Comparison of ENCODE assay signal across 12 cellular contexts in the genomic region with DNA sequence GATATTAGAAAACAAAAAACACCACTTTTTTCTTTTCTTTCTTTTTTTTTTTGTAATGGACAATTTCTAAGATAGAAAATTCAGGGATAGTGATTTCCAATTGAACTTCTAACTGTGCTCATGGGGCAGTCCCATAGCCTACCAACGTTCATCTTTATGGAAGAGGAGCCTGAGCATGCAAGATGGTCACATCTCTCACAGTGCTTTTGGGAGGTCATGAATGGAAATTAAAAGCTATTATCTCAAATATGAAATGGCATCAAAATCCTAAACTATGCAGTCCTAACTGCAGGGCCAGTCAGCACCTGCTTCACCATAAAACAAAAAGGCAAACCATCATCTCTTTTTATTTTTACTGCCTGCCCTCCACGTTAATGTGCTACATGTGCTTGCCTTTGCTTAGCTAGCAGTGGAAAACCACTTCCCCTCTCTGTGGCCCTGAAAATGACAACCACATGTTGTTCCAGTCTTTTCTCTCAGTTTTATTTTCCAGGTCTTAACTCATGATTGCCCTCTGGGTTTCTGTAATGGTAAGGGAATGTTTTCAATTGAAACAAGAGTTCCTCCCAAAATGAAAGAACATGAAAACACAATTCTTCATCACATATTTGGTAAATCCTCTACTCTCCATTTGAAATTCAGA. TPM values are rescaled to one million over a fixed set of nuclear protein-coding genes. Genes with fewer than 3 reads are reported as not detected.
DNase-seq lines count a peak whose midpoint lies in the region; ATAC-seq and TF ChIP-seq lines count a peak whose summit lies in the region.
"Had no signal": no experiment of that assay in that cellular context is flagged by ENCODE, and none has a peak within 500 bp of the region (broad histone marks: within the 10 kb centered on the region; RNA-seq: fewer than 3 reads in every experiment).

No MANE protein-coding gene starts in this region.

- ATAC-seq in GM21423 (IDR thresholded peaks at IDR 0.05; ENCODE audit: unreplicated experiment) (peak; percentile 88), GM21526 (IDR thresholded peaks at IDR 0.05; ENCODE audit: low FRiP score, unreplicated experiment) (no peak), HG03520 (IDR thresholded peaks at IDR 0.05; ENCODE audit: unreplicated experiment) (no peak)

- no peaks in the 10 kb centered on the region for H3K36me3 ChIP-seq in esophagus muscularis mucosa
- H3K36me3 ChIP-seq: suprapubic skin had no signal

- H3K4me1 ChIP-seq in esophagus muscularis mucosa, result no peaks in the 10 kb centered on the region

- no peaks in the 10 kb centered on the region for H3K9me3 ChIP-seq in esophagus muscularis mucosa
- H3K9me3 ChIP-seq: suprapubic skin had no signal

- intact Hi-C loops in esophagus muscularis mucosa (cut with DNase I), result no loop called here

- no peak for TF ChIP-seq CTCF in esophagus muscularis mucosa (IDR thresholded peaks at IDR 0.05)

- no peak overlapping the region for H3K27ac ChIP-seq in esophagus muscularis mucosa (replicated peaks in 1 of 4)
- H3K27ac ChIP-seq: suprapubic skin had no signal

- H3K27me3 ChIP-seq in esophagus muscularis mucosa, result no peaks in the 10 kb centered on the region
- H3K27me3 ChIP-seq: suprapubic skin had no signal

- peak; percentile 15 for DNase-seq in Ammon's horn (ENCODE audit: low spot score)
- peak; percentile 15 for DNase-seq in M059J (ENCODE audit: low read depth)
- peak; percentile 50 for DNase-seq in esophagus muscularis mucosa (ENCODE audit: extremely low spot score)
- DNase-seq in stimulated activated CD4-positive, alpha-beta T cell treated with anti-CD3 and anti-CD28 coated beads, Interleukin-4, amount 100 ng/mL, for 4 hours, result no peak
- no peak for DNase-seq in stimulated activated CD8-positive, alpha-beta memory T cell treated with anti-CD3 and anti-CD28 coated beads, Interleukin-4, amount 100 ng/mL, for 48 hours
- DNase-seq: effector memory CD4-positive, alpha-beta T cell had no signal

- 66% methylated on average over 2 of the region's 2 CpGs for WGBS in esophagus muscularis mucosa

- no peak for TF ChIP-seq EP300 in esophagus muscularis mucosa (IDR thresholded peaks at IDR 0.05)

- H3K4me3 ChIP-seq in esophagus muscularis mucosa, result no peak overlapping the region
- H3K4me3 ChIP-seq: suprapubic skin had no signal

- no peak for TF ChIP-seq POLR2A in esophagus muscularis mucosa (IDR thresholded peaks at IDR 0.05; ENCODE audit: low read depth)

RNA-seq across cellular contexts. Expression of gene IFNB1, which starts 16.7 kb away (rescaled TPM):
- 0.52 TPM in 1 of 2 replicates, not detected in the other for total RNA-seq in M059J (2014; rRNA removed; shearing (Covaris generic))
- not detected for total RNA-seq in esophagus muscularis mucosa
- total RNA-seq: neural crest cell; suprapubic skin; T-helper 1 cell treated with Interleukin-12 subunit alpha and Interleukin-12 subunit beta and Interleukin-4 antibody, amounts not matched to agents 30 ng/mL and 1 ng/mL, for 36 hours had no signal

RNA-seq across cellular contexts. Expression of gene HACD4, which starts 29.6 kb away (rescaled TPM):
- total RNA-seq in M059J (2014; rRNA removed; shearing (Covaris generic)), result 4.1 TPM in 2 replicates
- total RNA-seq in esophagus muscularis mucosa, result 10 to 100 TPM; 13.8 to 25.0 (median 17.9) TPM

Comparison
In these comparisons a context has a peak if more than half of its experiments do, and no peak if none do; other contexts are left out.
1. DNase-seq: peak in Ammon's horn (single experiment), M059J (single experiment) and esophagus muscularis mucosa (single experiment); none in stimulated activated CD4-positive, alpha-beta T cell treated with anti-CD3 and anti-CD28 coated beads, Interleukin-4, amount 100 ng/mL, for 4 hours (0 of 2) and stimulated activated CD8-positive, alpha-beta memory T cell treated with anti-CD3 and anti-CD28 coated beads, Interleukin-4, amount 100 ng/mL, for 48 hours (single experiment).